In genomic region chr22:43955040-43955882, GRCh38 we compare ENCODE assay signal across 8 cellular contexts. TPM values are rescaled to one million over a fixed set of nuclear protein-coding genes. Genes with fewer than 3 reads are reported as not detected.
A peak's percentile ranks its signal among the peaks of the same experiment; 100 is the strongest.
DNase-seq lines count a peak whose midpoint lies in the region; ATAC-seq, FAIRE-seq and TF ChIP-seq lines count a peak whose summit lies in the region.

Gene SAMM50 (plus strand): TSS chr22:43955442. CDS start chr22:43955578, 136 bp downstream.

- H3K27me3 ChIP-seq in BLaER1, result no peaks in the 10 kb centered on the region
- no peaks in the 10 kb centered on the region; a peak in 1 of 5 replicates for H3K27me3 ChIP-seq in HepG2 (ENCODE audit: control insufficient read depth in 1 of 2, insufficient read depth in 2 of 2, low read length in 2 of 2)

- no peak for TF ChIP-seq RAD21 in HepG2 (CRISPR knock-in tag; IDR thresholded peaks at IDR 0.05)

- in situ Hi-C loops in HepG2 (cut with HindIII; ENCODE audit: extremely low pct_ligation_motif_present, low pct_unique_long_range_greater_than_20kb), result no loop called here

- no peak for TF ChIP-seq EP300 in HepG2 (IDR thresholded peaks at IDR 0.05; ENCODE audit: low read depth in 2 of 2, low read length in 2 of 2)
- TF ChIP-seq EP300 in HepG2 (CRISPR knock-in tag; IDR thresholded peaks at IDR 0.05; ENCODE audit: borderline replicate concordance), result no peak

- H3K4me3 ChIP-seq in BLaER1, result peak within 1 kb of the TSS; percentile 98
- peak within 1 kb of the TSS; percentile 77 to 99 (median 96) for H3K4me3 ChIP-seq in HepG2 (replicated peaks in 1 of 3; ENCODE audit: insufficient read depth in 1 of 3, low read depth in 2 of 3, low read length in 3 of 3)

- H3K9me3 ChIP-seq in BLaER1 (no peaks in the 10 kb centered on the region), HepG2 (ENCODE audit: low read length) (no peaks in the 10 kb centered on the region)

- H3K4me2 ChIP-seq in BLaER1 (peak within 1 kb of the TSS; percentile 90), HepG2 (ENCODE audit: low read depth, low read length) (peak within 1 kb of the TSS; percentile 87)

- peak; percentile 93 for DNase-seq in GM19239 (ENCODE audit: insufficient read length, low spot score)
- DNase-seq in NCI-H69 (lab: John Stamatoyannopoulos, UW), result peak; percentile 96
- peak; percentile 86 to 87 for DNase-seq in activated CD4-positive, alpha-beta T cell treated with anti-CD3 and anti-CD28 coated beads, Interleukin-2, amount 50 U/mL, for 4 hours
- peak; percentile 93 for DNase-seq in dermis blood vessel endothelial cell
- DNase-seq in HepG2 (ENCODE audit: low spot score), result peak; percentile 87
- peak; percentile 89 for DNase-seq in stimulated activated CD4-positive, alpha-beta T cell treated with anti-CD3 and anti-CD28 coated beads, Interleukin-4, amount 100 ng/mL, for 1 hour

- POLR2A ChIA-PET in HepG2 (lab: Yijun Ruan, JAX), result interaction anchor here (0.9 to 2.0 kb wide), 5 partner anchors 9 to 33 kb away, joined by 4 to 21 read pairs (median 5); partner anchors contain the start of gene PNPLA3

- H3K27ac ChIP-seq in BLaER1, result peak within 1 kb of the TSS; percentile 87
- H3K27ac ChIP-seq in HepG2 (ENCODE audit: extremely low read length, insufficient read depth, low read length), result peak within 1 kb of the TSS; percentile 89

- CTCF ChIA-PET in HepG2 (lab: Yijun Ruan, JAX; ENCODE audit: low intra/inter-chr PET ratio, low total read pairs), result no interaction called here

- H3K79me2 ChIP-seq in HepG2 (ENCODE audit: insufficient read depth, low read length), result peaks cover 25% of the 10 kb centered on the region

- ATAC-seq in HG03460 (IDR thresholded peaks at IDR 0.05; ENCODE audit: unreplicated experiment) (peak; percentile 87), HepG2 (peak; percentile 93)

- no TSS peak for BruUV-seq in HepG2 (replicated peaks; lab: Mats Ljungman, UMichigan)

- H3K9ac ChIP-seq in BLaER1 (peak within 1 kb of the TSS; percentile 89), HepG2 (ENCODE audit: insufficient read depth, low read depth, low read length) (peak within 1 kb of the TSS; percentile 84)

- H2AFZ ChIP-seq in HepG2 (ENCODE audit: low read length), result peak within 1 kb of the TSS; percentile 59

- WGBS in HepG2 (ENCODE audit: low lambda C conversion rate), result 1% methylated on average over 13 of the region's 74 CpGs

- no peak for TF ChIP-seq CTCF in HepG2 (CRISPR knock-in tag; IDR thresholded peaks at IDR 0.05)

- peaks cover 37% of the 10 kb centered on the region for H4K20me1 ChIP-seq in BLaER1
- H4K20me1 ChIP-seq in HepG2 (ENCODE audit: insufficient read depth, low read length), result no peaks in the 10 kb centered on the region

- peak; percentile 60 to 95; a peak in 2 of 4 replicates for TF ChIP-seq POLR2A in HepG2 (IDR thresholded peaks at IDR 0.05; ENCODE audit: insufficient read depth in 1 of 2, low read depth in 2 of 2, low read length in 2 of 2)

- FAIRE-seq in GM19239 (lab: Jason Lieb, UNC) (peak; percentile 99), HepG2 (lab: Jason Lieb, UNC) (peak; percentile 79)

- intact Hi-C loops in HepG2 (cut with micrococcal nuclease; ENCODE audit: unreplicated experiment), result no loop called here

- H3K4me1 ChIP-seq in BLaER1 (peaks cover 26% of the 10 kb centered on the region), HepG2 (ENCODE audit: insufficient read depth, low read length) (peaks cover 31% of the 10 kb centered on the region)

- H3K36me3 ChIP-seq in BLaER1 (peaks cover 10% of the 10 kb centered on the region; the same call in 1 of the 2 replicates), HepG2 (replicated peaks in 1 of 2; ENCODE audit: control insufficient read depth in 1 of 2, insufficient read depth in 2 of 2, low read length in 2 of 2) (no peaks in the 10 kb centered on the region)

TF ChIP-seq in HepG2, 621 proteins besides CTCF, POLR2A, EP300 and RAD21 (continues in another document):
- TF ChIP-seq KDM4B (CRISPR knock-in tag; IDR thresholded peaks at IDR 0.05), result peak; percentile 81; the same call in 1 of the 2 replicates
- TF ChIP-seq ZNF121 (CRISPR knock-in tag; IDR thresholded peaks at IDR 0.05), result no peak
- no peak for TF ChIP-seq JUND (CRISPR knock-in tag; IDR thresholded peaks at IDR 0.05)
- TF ChIP-seq MED1 (CRISPR knock-in tag; IDR thresholded peaks at IDR 0.05), result peak; percentile 54; the same call in 1 of the 2 replicates
- TF ChIP-seq ZNF329 (CRISPR knock-in tag; IDR thresholded peaks at IDR 0.05; ENCODE audit: low read depth), result peak; percentile 64
- TF ChIP-seq ZNF543 (CRISPR knock-in tag; IDR thresholded peaks at IDR 0.05), result 0 out of 2 replicates have a peak, but pooled peaks have one; percentile 70
- peak; percentile 93 for TF ChIP-seq ZBTB42 (CRISPR knock-in tag; IDR thresholded peaks at IDR 0.05)
- TF ChIP-seq ZSCAN25 (CRISPR knock-in tag; IDR thresholded peaks at IDR 0.05), result peak; percentile 33; the same call in 1 of the 2 replicates
- peak; percentile 90 for TF ChIP-seq ZNF142 (CRISPR knock-in tag; IDR thresholded peaks at IDR 0.05)

RNA-seq across cellular contexts. Expression of gene SAMM50, which starts in this region (rescaled TPM):
- 53.6 and 57.9 TPM in 2 replicates for total RNA-seq in dermis blood vessel endothelial cell
- 63.4 and 95.8 TPM in 2 replicates for total RNA-seq in HepG2 (2016; rRNA removed; fragmentation: Illumina TruSeq; extraction: Trizol)
- 16.2 and 18.4 TPM in 2 replicates for total RNA-seq in HepG2 (2016; cell fraction: cytosol; rRNA removed; fragmentation: Illumina TruSeq; extraction: Trizol; ENCODE audit: low read depth)
- 68.1 and 90.1 TPM in 2 replicates for total RNA-seq in HepG2 (2016; cell fraction: insoluble cytoplasmic fraction; rRNA removed; fragmentation: Illumina TruSeq; extraction: Trizol)
- 30.8 and 34.8 TPM in 2 replicates for total RNA-seq in HepG2 (2016; cell fraction: membrane; rRNA removed; fragmentation: Illumina TruSeq; extraction: Trizol)
- 33.1 and 34.2 TPM in 2 replicates for total RNA-seq in HepG2 (2016; cell fraction: nucleus; rRNA removed; fragmentation: Illumina TruSeq; extraction: Trizol)
- polyA plus RNA-seq in HepG2 (2011; rRNA removed), result 26.2 and 34.7 TPM in 2 replicates
- polyA plus RNA-seq in HepG2 (2011; cell fraction: cytosol; rRNA removed), result 27.3 and 27.8 TPM in 2 replicates
- polyA plus RNA-seq in HepG2 (2011; cell fraction: nucleus; rRNA removed), result 19.1 and 21.3 TPM in 2 replicates
- 36.0 and 46.3 TPM in 2 replicates for polyA plus RNA-seq in HepG2 (2012)
- polyA plus RNA-seq in HepG2 (2016; cell fraction: cytosol; fragmentation: Illumina TruSeq; extraction: Trizol; ENCODE audit: low read depth), result 18.9 and 20.3 TPM in 2 replicates
- polyA plus RNA-seq in HepG2 (2016; cell fraction: insoluble cytoplasmic fraction; fragmentation: Illumina TruSeq; extraction: Trizol; ENCODE audit: low read depth), result 90.0 and 99.1 TPM in 2 replicates
- polyA plus RNA-seq in HepG2 (2016; cell fraction: membrane; fragmentation: Illumina TruSeq; extraction: Trizol; ENCODE audit: low read depth), result 27.5 and 27.7 TPM in 2 replicates
- 48.2 and 49.2 TPM in 2 replicates for polyA plus RNA-seq in HepG2 (2016; cell fraction: nucleus; fragmentation: Illumina TruSeq; extraction: Trizol; ENCODE audit: insufficient read depth, low read depth)
- 22.2 and 45.2 TPM in 2 replicates for polyA minus RNA-seq in HepG2 (2011; rRNA and poly(A)+ RNA removed; ENCODE audit: low replicate concordance)
- polyA minus RNA-seq in HepG2 (2011; cell fraction: cytosol; rRNA and poly(A)+ RNA removed), result 20.5 and 22.8 TPM in 2 replicates
- 19.3 and 24.1 TPM in 2 replicates for polyA minus RNA-seq in HepG2 (2011; cell fraction: nucleus; rRNA and poly(A)+ RNA removed)

Comparison
In these comparisons a context has a peak if more than half of its experiments do, and no peak if none do; other contexts are left out.
1. Peak in every context shown above with its lines: DNase-seq, ATAC-seq, H3K4me3 ChIP-seq and H3K27ac ChIP-seq.